Comparison of ENCODE assay signal across 8 cellular contexts in the genomic region with DNA sequence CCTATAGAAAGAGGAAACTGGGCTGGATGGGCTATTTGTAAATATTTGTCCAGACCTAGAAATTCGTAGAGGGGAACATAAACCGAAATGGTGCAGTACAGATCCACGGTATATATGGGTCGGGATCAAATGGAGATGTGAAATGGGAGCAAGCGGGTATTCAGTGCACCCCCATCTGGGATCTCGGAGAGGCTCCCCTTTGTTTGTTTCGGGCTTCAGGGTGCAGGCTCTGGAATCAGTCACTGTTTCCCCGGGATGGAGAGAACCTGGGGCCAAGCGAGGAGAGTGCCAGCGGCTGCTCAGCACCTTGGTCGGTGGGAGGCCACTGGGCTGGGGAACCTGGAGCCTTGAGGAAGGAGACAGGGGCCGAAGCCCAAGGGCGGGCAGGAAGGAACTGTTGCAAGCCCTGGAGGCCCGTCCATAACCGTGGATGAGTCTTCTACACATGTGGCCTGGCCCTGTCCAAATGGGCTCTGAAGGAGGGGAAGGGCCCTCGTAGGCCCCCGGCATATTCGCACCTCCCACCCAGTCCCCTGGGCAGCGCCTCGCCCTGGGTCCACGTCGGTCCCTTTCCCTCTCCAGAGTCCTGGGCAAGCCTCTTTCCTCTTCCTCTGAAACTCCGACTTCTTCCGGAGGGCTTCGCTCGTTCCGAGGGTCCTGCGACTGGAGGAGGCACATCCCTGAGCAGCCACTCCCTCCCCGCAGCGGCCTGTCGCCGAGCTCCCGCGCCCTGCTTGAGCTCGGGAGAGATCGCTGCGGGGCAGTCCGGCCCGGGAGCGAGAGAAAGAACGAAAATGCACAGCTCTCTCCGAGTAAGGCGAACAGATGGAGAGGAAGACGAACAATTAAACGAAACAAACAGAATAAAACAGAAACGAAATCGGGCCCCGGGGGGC. TPM values are rescaled to one million over a fixed set of nuclear protein-coding genes. Genes with fewer than 3 reads are reported as not detected.
DNase-seq lines count a peak whose midpoint lies in the region; ATAC-seq, FAIRE-seq and TF ChIP-seq lines count a peak whose summit lies in the region.

No MANE protein-coding gene starts in this region.

- no peak for DNase-seq in AG10803 (ENCODE audit: low read depth)
- peak; percentile 16 for DNase-seq in HFFc6
- DNase-seq in K562 (ENCODE audit: extremely low read depth in 1 of 4, low spot score in 3 of 4), result no peak
- DNase-seq in testis, result no peak
- DNase-seq in NK-92 treated with Interleukin-12 subunit alpha and Interleukin-12 subunit beta, amount 100 ng/mL, for 24 hours (lab: John Stamatoyannopoulos, UW), result no peak
- DNase-seq in occipital lobe (lab: John Stamatoyannopoulos, UW), result no peak
- no peak for DNase-seq in substantia nigra (lab: John Stamatoyannopoulos, UW)

- H3K9me3 ChIP-seq in K562 (replicated peaks; ENCODE audit: control insufficient read depth, insufficient read depth, low read depth, low read length), result no peaks in the 10 kb centered on the region; the same call in 1 of the 2 replicates
- H3K9me3 ChIP-seq in muscle layer of colon (ENCODE audit: low read length), result no peaks in the 10 kb centered on the region
- H3K9me3 ChIP-seq in testis, result no peaks in the 10 kb centered on the region

- H3K27me3 Mint-ChIP-seq in HFFc6 (ENCODE audit: insufficient read depth), result peaks cover 5% of the 10 kb centered on the region; the same call in 1 of the 2 replicates

- no peaks in the 10 kb centered on the region for H3K9me1 ChIP-seq in K562 (ENCODE audit: control insufficient read depth, insufficient read depth, low read length)

- H3K4me1 Mint-ChIP-seq in HFFc6 (ENCODE audit: low read depth), result peaks cover 36% of the 10 kb centered on the region

- H3K4me3 ChIP-seq in AG10803 (ENCODE audit: low read length) (peak overlapping the region; percentile 57), K562 (peak overlapping the region; percentile 53; the same call in 1 of the 2 replicates), muscle layer of colon (ENCODE audit: low read depth in 1 of 2, low read length in 2 of 2) (peak overlapping the region; percentile 4 to 45), testis (no peak overlapping the region)

- no peaks in the 10 kb centered on the region for H3K9me3 Mint-ChIP-seq in HFFc6

- CTCF ChIA-PET in K562 (lab: Yijun Ruan, JAX; ENCODE audit: low intra/inter-chr PET ratio), result interaction anchor here (0.6 kb wide), 1 partner anchor 89 kb away, joined by 3 read pairs; no protein-coding TSS in a partner anchor

- H3K36me3 ChIP-seq in K562 (ENCODE audit: control insufficient read depth, insufficient read depth, low read length) (peaks cover 50% of the 10 kb centered on the region), muscle layer of colon (ENCODE audit: insufficient read depth, low read length) (no peaks in the 10 kb centered on the region), testis (ENCODE audit: low read depth, missing control alignments) (no peaks in the 10 kb centered on the region)

- H3K4me1 ChIP-seq in K562 (replicated peaks in 1 of 2; ENCODE audit: control insufficient read depth in 2 of 2, insufficient read depth in 2 of 2, low read length in 2 of 2), result peaks cover 7 to 55% of the 10 kb centered on the region in 2 experiments; a peak in 4 of 5 replicates
- peaks cover 21% of the 10 kb centered on the region for H3K4me1 ChIP-seq in muscle layer of colon (ENCODE audit: insufficient read depth, low read length)
- peaks cover 16% of the 10 kb centered on the region for H3K4me1 ChIP-seq in testis

- BruUV-seq in K562 (replicated peaks; lab: Mats Ljungman, UMichigan), result no TSS peak

- peak overlapping the region; percentile 97 for H3K4me3 Mint-ChIP-seq in HFFc6

- WGBS in K562 (ENCODE audit: insufficient coverage, low coverage, missing lambda C conversion rate), result 96% methylated on average over 29 of the region's 48 CpGs
- WGBS in testis, 2 donors, result 12 to 13% methylated on average over 38 to 48 of the region's 48 CpGs

- no peak for ATAC-seq in K562

- no peak for TF ChIP-seq RAD21 in K562 (CRISPR knock-in tag; conservative IDR thresholded peaks at IDR 0.05 in 1 of 2, IDR thresholded peaks at IDR 0.05 in 1 of 2)

- peak overlapping the region; percentile 96 for H3K4me2 ChIP-seq in K562 (ENCODE audit: insufficient read depth, low read length)

- H3K27ac Mint-ChIP-seq in HFFc6, result peak overlapping the region; percentile 83

- 0 out of 2 replicates have a peak, but pooled peaks cover 6% of the 10 kb centered on the region for H4K20me1 ChIP-seq in K562 (replicated peaks; ENCODE audit: control insufficient read depth, insufficient read depth, low read length)

- peak; percentile 55 for FAIRE-seq in K562 (lab: Jason Lieb, UNC)

- intact Hi-C loops in K562 (cut with micrococcal nuclease), result loop anchor here (10.0 kb wide), 1 partner anchor 525 kb away; no protein-coding TSS in a partner anchor
- intact Hi-C loops in testis (cut with DNase I; ENCODE audit: low total_unique reads), result no loop called here

- TF ChIP-seq POLR2A in K562 (conservative IDR thresholded peaks at IDR 0.05) (no peak), testis (IDR thresholded peaks at IDR 0.05) (no peak)

- H2AFZ ChIP-seq in K562 (ENCODE audit: low read depth, low read length), result no peak overlapping the region

- H3K79me2 ChIP-seq in K562 (ENCODE audit: control insufficient read depth, insufficient read depth, low read length), result peaks cover 42% of the 10 kb centered on the region

- POLR2A ChIA-PET in K562 (lab: Yijun Ruan, JAX), result interaction anchor here (0.9 to 1.2 kb wide), 3 partner anchors 12 to 28 kb away, joined by 3 to 5 read pairs (median 3); a partner anchor contains a TSS

- in situ Hi-C loops in K562 (cut with MboI), result no loop called here

- H3K27ac ChIP-seq in K562 (ENCODE audit: extremely low read depth, low read depth, low read length) (no peak overlapping the region), muscle layer of colon (ENCODE audit: low read depth, low read length) (no peak overlapping the region), testis (no peak overlapping the region), substantia nigra (ENCODE audit: low read depth, low read length, poor library complexity, severe bottlenecking) (no peak overlapping the region)

- peak overlapping the region in 1 of 2 experiments; percentile 100; a peak in 2 of 4 replicates for H3K9ac ChIP-seq in K562 (ENCODE audit: insufficient read depth in 1 of 2, low read depth in 2 of 2, low read length in 2 of 2)
- no peak overlapping the region for H3K9ac ChIP-seq in muscle layer of colon (ENCODE audit: low read length)

- H3K27me3 ChIP-seq in K562 (ENCODE audit: control insufficient read depth in 2 of 2, insufficient read depth in 2 of 2, low read length in 2 of 2), result no peaks in the 10 kb centered on the region
- H3K27me3 ChIP-seq in muscle layer of colon (ENCODE audit: control insufficient read depth in 1 of 2, insufficient read depth in 2 of 2, low read length in 2 of 2), result peaks cover 40 to 86% of the 10 kb centered on the region in 2 donors
- no peaks in the 10 kb centered on the region for H3K27me3 ChIP-seq in testis

- TF ChIP-seq CTCF in AG10803 (conservative IDR thresholded peaks at IDR 0.05; ENCODE audit: low read length), result no peak
- TF ChIP-seq CTCF in HFFc6 (IDR thresholded peaks at IDR 0.05), result no peak
- TF ChIP-seq CTCF in K562 (IDR thresholded peaks at IDR 0.05 in 2 of 3, conservative IDR thresholded peaks at IDR 0.05 in 1 of 3; ENCODE audit: insufficient read depth in 2 of 3, low read depth in 1 of 3, low read length in 3 of 3), result no peak
- TF ChIP-seq CTCF in testis (IDR thresholded peaks at IDR 0.05), result no peak

- peaks cover 21% of the 10 kb centered on the region for H3K36me3 Mint-ChIP-seq in HFFc6 (ENCODE audit: low read depth)

- no peak for TF ChIP-seq EP300 in K562 (IDR thresholded peaks at IDR 0.05; ENCODE audit: low read length)

RNA-seq across cellular contexts. Expression of a gene that starts 3.0 kb away (rescaled TPM):
- total RNA-seq in HFFc6 (2021; fragmentation: NEBNext Ultra II Directional; extraction: Animal tissue kit (Norgen Biotek cat#: 25700)), result 1 to 10 TPM; 3.7 to 6.6 (median 5.0) TPM
- total RNA-seq in K562 (2011; cell fraction: chromatin; rRNA removed; ENCODE audit: low replicate concordance), result 15.2 and 35.8 TPM in 2 replicates
- total RNA-seq in K562 (2011; cell fraction: nucleolus; rRNA removed), result 27.8 and 28.4 TPM in 2 replicates
- total RNA-seq in K562 (2011; cell fraction: nucleoplasm; rRNA removed), result 14.1 and 16.9 TPM in 2 replicates
- total RNA-seq in K562 (2014; rRNA removed) (15.7 and 16.7 TPM in 2 replicates), K562 (2014; rRNA removed; fragmentation: Illumina TruSeq; extraction: Trizol) (2.9 and 3.4 TPM in 2 replicates), K562 (2015; rRNA removed; fragmentation: Illumina TruSeq; extraction: Trizol) (4.7 and 4.8 TPM in 2 replicates), K562 (2021) (17.6 and 23.7 TPM in 2 replicates), testis (1 to 10 TPM; 3.5 to 4.2 TPM), occipital lobe (not detected)
- polyA plus RNA-seq in K562 (2011; rRNA removed) (4.0 and 5.7 TPM in 2 replicates), K562 (2014; fragmentation: Illumina TruSeq; extraction: Trizol) (4.0 and 9.0 TPM in 2 replicates), K562 (2014; fragmentation: Nextera tagmentation; extraction: Ambion mirVana) (under 1 TPM; 0.15 to 0.35 TPM), K562 (2014; rRNA removed) (16.7 and 17.0 TPM in 2 replicates), testis (ENCODE audit: insufficient read depth, low read depth, low replicate concordance) (0.88 TPM)
- 11.2 and 13.3 TPM in 2 replicates for polyA plus RNA-seq in K562 (2011; cell fraction: cytosol; rRNA removed)
- polyA plus RNA-seq in K562 (2011; cell fraction: nucleus; rRNA removed), result 44.7 and 63.1 TPM in 2 replicates
- polyA plus RNA-seq in K562 (2012), result 7.7 and 17.9 TPM in 2 replicates
- polyA minus RNA-seq in K562 (2011; rRNA and poly(A)+ RNA removed), result 3.1 and 3.9 TPM in 2 replicates
- polyA minus RNA-seq in K562 (2011; cell fraction: cytosol; rRNA and poly(A)+ RNA removed), result 4.4 and 9.8 TPM in 2 replicates
- 16.2 and 19.0 TPM in 2 replicates for polyA minus RNA-seq in K562 (2011; cell fraction: nucleus; rRNA and poly(A)+ RNA removed)

RNA-seq across cellular contexts. Expression of a gene that starts 28.3 kb away (rescaled TPM):
- 100 to 1,000 TPM; 127 to 161 (median 146) TPM for total RNA-seq in HFFc6 (2021; fragmentation: NEBNext Ultra II Directional; extraction: Animal tissue kit (Norgen Biotek cat#: 25700))
- total RNA-seq in K562 (2011; cell fraction: chromatin; rRNA removed; ENCODE audit: low replicate concordance), result 146 and 261 TPM in 2 replicates
- 96.2 and 100 TPM in 2 replicates for total RNA-seq in K562 (2011; cell fraction: nucleolus; rRNA removed)
- 157 and 209 TPM in 2 replicates for total RNA-seq in K562 (2011; cell fraction: nucleoplasm; rRNA removed)
- total RNA-seq in K562 (2014; rRNA removed) (161 and 191 TPM in 2 replicates), K562 (2014; rRNA removed; fragmentation: Illumina TruSeq; extraction: Trizol) (312 and 341 TPM in 2 replicates), K562 (2015; rRNA removed; fragmentation: Illumina TruSeq; extraction: Trizol) (210 and 240 TPM in 2 replicates), K562 (2021) (258 and 263 TPM in 2 replicates), testis (10 to 100 TPM; 58.3 to 72.7 TPM), occipital lobe (66.3 TPM)
- polyA plus RNA-seq in K562 (2011; rRNA removed) (394 and 543 TPM in 2 replicates), K562 (2014; fragmentation: Illumina TruSeq; extraction: Trizol) (232 and 238 TPM in 2 replicates), K562 (2014; fragmentation: Nextera tagmentation; extraction: Ambion mirVana) (100 to 1,000 TPM; 130 to 134 TPM), K562 (2014; rRNA removed) (200 and 253 TPM in 2 replicates), testis (ENCODE audit: insufficient read depth, low read depth, low replicate concordance) (72.1 TPM)
- 152 and 278 TPM in 2 replicates for polyA plus RNA-seq in K562 (2011; cell fraction: cytosol; rRNA removed)
- 72.1 and 126 TPM in 2 replicates for polyA plus RNA-seq in K562 (2011; cell fraction: nucleus; rRNA removed)
- polyA plus RNA-seq in K562 (2012), result 193 and 269 TPM in 2 replicates
- 348 and 381 TPM in 2 replicates for polyA minus RNA-seq in K562 (2011; rRNA and poly(A)+ RNA removed)
- polyA minus RNA-seq in K562 (2011; cell fraction: cytosol; rRNA and poly(A)+ RNA removed), result 108 and 109 TPM in 2 replicates
- polyA minus RNA-seq in K562 (2011; cell fraction: nucleus; rRNA and poly(A)+ RNA removed), result 49.1 and 73.3 TPM in 2 replicates

Comparison
In these comparisons a context has a peak if more than half of its experiments do, and no peak if none do; other contexts are left out.
1. H3K4me3 ChIP-seq: peak in AG10803 (single experiment), K562 (single experiment) and muscle layer of colon (2 of 2); none in testis (0 of 2).